ENCODE assay signal across 12 cellular contexts in the genomic region with DNA sequence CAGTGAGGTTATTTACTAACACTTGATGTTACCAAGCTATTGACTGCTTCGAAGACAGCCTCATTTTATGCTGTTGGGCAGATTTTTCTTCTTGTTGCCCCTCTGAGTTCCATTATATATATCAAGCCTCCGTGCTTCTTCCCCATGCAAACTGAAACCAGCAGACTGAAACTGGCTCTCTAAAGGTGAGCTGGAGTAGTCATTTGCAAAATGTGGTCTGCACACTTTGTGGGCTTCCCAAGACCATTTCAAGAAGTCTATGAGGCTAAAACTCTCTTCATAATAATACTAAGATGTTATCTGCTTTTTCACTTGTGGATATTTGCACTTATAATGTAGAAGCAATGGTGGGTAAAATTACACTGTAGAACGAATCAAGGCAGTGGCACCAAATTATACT.
DNase-seq lines count a peak whose midpoint lies in the region; ATAC-seq and FAIRE-seq lines count a peak whose summit lies in the region.
"Had no signal": no experiment of that assay in that cellular context is flagged by ENCODE, and none has a peak within 500 bp of the region (broad histone marks: within the 10 kb centered on the region; RNA-seq: fewer than 3 reads in every experiment).

No MANE protein-coding gene starts in this region.

- H3K4me3 ChIP-seq in effector memory CD4-positive, alpha-beta T cell (ENCODE audit: insufficient read depth, low read depth, low read length, poor library complexity, severe bottlenecking) = no peak overlapping the region

- no peak overlapping the region for H3K27ac ChIP-seq in effector memory CD4-positive, alpha-beta T cell (ENCODE audit: insufficient read depth, low read length, poor library complexity, severe bottlenecking)
- H3K27ac ChIP-seq: C4-2B had no signal

- FAIRE-seq in GM18507 (lab: Jason Lieb, UNC) = peak; percentile 85

- DNase-seq in GM18507 (ENCODE audit: extremely low spot score, insufficient read length, low read depth) (no peak), NCI-H2196 treated with DMSO at 0.1 percent for 48 hours (lab: John Stamatoyannopoulos, UW; ENCODE audit: unreplicated experiment) (no peak), NCI-H345 treated with DMSO at 0.1 percent for 48 hours (lab: John Stamatoyannopoulos, UW; ENCODE audit: unreplicated experiment) (no peak)
- no peak for DNase-seq in stimulated activated naive CD4-positive, alpha-beta T cell treated with Interleukin-2 at 50 U/mL for 16 hours (lab: John Stamatoyannopoulos, UW)
- DNase-seq in effector memory CD4-positive, alpha-beta T cell = no peak
- DNase-seq: NCI-H1092 treated with DMSO at 0.1 percent for 48 hours, NCI-H82, nucleus accumbens had no signal

- H3K27me3 ChIP-seq in effector memory CD4-positive, alpha-beta T cell (replicated peaks; ENCODE audit: control insufficient read depth, insufficient read depth, low read length, poor library complexity, severe bottlenecking) = no peaks in the 10 kb centered on the region

- H3K36me3 ChIP-seq in effector memory CD4-positive, alpha-beta T cell (ENCODE audit: control insufficient read depth, insufficient read depth, low read length) = peaks cover 23% of the 10 kb centered on the region

- ATAC-seq in GM19463 (IDR thresholded peaks at IDR 0.05; ENCODE audit: unreplicated experiment) = peak; percentile 97
- peak; percentile 98 for ATAC-seq in HG02884 (IDR thresholded peaks at IDR 0.05; ENCODE audit: unreplicated experiment)
- peak; percentile 96 for ATAC-seq in HG03521 (IDR thresholded peaks at IDR 0.05; ENCODE audit: unreplicated experiment)

- no peaks in the 10 kb centered on the region for H3K9me3 ChIP-seq in effector memory CD4-positive, alpha-beta T cell (ENCODE audit: control insufficient read depth, low read length)

- no peaks in the 10 kb centered on the region for H3K4me1 ChIP-seq in effector memory CD4-positive, alpha-beta T cell (ENCODE audit: control insufficient read depth, insufficient read depth, low read length, poor library complexity, severe bottlenecking)
